1 cellular context compared by ENCODE assay signal in the genomic region with DNA sequence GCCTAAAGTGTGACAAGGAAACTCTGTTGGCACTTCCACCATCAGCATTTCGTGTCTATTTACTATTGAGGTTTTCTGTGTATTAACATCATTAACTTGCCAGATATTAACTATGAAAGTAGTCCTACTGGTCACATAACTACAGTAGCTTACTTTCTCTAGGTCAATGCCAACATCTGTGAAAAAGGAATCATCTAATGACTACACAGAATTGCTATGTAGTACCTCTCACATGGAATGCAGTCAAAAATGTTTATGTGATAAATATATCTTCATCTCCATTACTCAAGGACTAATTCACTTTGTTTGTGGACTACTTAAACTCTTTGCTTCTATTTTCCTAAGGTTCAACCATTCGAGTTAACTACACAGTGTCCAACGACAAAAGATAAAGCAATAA.
TF ChIP-seq lines count a peak whose summit lies in the region.

No MANE protein-coding gene starts in this region.

TF ChIP-seq in WTC11, 78 proteins besides CTCF, POLR2A, EP300 and RAD21:
- TF ChIP-seq, protein P1, sequence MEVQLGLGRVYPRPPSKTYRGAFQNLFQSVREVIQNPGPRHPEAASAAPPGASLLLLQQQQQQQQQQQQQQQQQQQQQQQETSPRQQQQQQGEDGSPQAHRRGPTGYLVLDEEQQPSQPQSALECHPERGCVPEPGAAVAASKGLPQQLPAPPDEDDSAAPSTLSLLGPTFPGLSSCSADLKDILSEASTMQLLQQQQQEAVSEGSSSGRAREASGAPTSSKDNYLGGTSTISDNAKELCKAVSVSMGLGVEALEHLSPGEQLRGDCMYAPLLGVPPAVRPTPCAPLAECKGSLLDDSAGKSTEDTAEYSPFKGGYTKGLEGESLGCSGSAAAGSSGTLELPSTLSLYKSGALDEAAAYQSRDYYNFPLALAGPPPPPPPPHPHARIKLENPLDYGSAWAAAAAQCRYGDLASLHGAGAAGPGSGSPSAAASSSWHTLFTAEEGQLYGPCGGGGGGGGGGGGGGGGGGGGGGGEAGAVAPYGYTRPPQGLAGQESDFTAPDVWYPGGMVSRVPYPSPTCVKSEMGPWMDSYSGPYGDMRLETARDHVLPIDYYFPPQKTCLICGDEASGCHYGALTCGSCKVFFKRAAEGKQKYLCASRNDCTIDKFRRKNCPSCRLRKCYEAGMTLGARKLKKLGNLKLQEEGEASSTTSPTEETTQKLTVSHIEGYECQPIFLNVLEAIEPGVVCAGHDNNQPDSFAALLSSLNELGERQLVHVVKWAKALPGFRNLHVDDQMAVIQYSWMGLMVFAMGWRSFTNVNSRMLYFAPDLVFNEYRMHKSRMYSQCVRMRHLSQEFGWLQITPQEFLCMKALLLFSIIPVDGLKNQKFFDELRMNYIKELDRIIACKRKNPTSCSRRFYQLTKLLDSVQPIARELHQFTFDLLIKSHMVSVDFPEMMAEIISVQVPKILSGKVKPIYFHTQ (CRISPR knock-in tag; IDR thresholded peaks at IDR 0.05): no peak
- TF ChIP-seq EMX1 (CRISPR knock-in tag; IDR thresholded peaks at IDR 0.05) (no peak), SMAD4 (CRISPR knock-in tag; IDR thresholded peaks at IDR 0.05) (no peak), RELA (CRISPR knock-in tag; IDR thresholded peaks at IDR 0.05; ENCODE audit: borderline replicate concordance) (no peak), FOXP1 (CRISPR knock-in tag; IDR thresholded peaks at IDR 0.05; ENCODE audit: borderline replicate concordance) (no peak), ZNF138 (CRISPR knock-in tag; conservative IDR thresholded peaks at IDR 0.05) (no peak), SOX15 (CRISPR knock-in tag; IDR thresholded peaks at IDR 0.05) (no peak)
- TF ChIP-seq, protein P2, sequence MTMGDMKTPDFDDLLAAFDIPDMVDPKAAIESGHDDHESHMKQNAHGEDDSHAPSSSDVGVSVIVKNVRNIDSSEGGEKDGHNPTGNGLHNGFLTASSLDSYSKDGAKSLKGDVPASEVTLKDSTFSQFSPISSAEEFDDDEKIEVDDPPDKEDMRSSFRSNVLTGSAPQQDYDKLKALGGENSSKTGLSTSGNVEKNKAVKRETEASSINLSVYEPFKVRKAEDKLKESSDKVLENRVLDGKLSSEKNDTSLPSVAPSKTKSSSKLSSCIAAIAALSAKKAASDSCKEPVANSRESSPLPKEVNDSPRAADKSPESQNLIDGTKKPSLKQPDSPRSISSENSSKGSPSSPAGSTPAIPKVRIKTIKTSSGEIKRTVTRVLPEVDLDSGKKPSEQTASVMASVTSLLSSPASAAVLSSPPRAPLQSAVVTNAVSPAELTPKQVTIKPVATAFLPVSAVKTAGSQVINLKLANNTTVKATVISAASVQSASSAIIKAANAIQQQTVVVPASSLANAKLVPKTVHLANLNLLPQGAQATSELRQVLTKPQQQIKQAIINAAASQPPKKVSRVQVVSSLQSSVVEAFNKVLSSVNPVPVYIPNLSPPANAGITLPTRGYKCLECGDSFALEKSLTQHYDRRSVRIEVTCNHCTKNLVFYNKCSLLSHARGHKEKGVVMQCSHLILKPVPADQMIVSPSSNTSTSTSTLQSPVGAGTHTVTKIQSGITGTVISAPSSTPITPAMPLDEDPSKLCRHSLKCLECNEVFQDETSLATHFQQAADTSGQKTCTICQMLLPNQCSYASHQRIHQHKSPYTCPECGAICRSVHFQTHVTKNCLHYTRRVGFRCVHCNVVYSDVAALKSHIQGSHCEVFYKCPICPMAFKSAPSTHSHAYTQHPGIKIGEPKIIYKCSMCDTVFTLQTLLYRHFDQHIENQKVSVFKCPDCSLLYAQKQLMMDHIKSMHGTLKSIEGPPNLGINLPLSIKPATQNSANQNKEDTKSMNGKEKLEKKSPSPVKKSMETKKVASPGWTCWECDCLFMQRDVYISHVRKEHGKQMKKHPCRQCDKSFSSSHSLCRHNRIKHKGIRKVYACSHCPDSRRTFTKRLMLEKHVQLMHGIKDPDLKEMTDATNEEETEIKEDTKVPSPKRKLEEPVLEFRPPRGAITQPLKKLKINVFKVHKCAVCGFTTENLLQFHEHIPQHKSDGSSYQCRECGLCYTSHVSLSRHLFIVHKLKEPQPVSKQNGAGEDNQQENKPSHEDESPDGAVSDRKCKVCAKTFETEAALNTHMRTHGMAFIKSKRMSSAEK (CRISPR knock-in tag; IDR thresholded peaks at IDR 0.05; ENCODE audit: borderline replicate concordance): no peak
